Comparison of ENCODE assay signal across 15 cellular contexts in the genomic region with DNA sequence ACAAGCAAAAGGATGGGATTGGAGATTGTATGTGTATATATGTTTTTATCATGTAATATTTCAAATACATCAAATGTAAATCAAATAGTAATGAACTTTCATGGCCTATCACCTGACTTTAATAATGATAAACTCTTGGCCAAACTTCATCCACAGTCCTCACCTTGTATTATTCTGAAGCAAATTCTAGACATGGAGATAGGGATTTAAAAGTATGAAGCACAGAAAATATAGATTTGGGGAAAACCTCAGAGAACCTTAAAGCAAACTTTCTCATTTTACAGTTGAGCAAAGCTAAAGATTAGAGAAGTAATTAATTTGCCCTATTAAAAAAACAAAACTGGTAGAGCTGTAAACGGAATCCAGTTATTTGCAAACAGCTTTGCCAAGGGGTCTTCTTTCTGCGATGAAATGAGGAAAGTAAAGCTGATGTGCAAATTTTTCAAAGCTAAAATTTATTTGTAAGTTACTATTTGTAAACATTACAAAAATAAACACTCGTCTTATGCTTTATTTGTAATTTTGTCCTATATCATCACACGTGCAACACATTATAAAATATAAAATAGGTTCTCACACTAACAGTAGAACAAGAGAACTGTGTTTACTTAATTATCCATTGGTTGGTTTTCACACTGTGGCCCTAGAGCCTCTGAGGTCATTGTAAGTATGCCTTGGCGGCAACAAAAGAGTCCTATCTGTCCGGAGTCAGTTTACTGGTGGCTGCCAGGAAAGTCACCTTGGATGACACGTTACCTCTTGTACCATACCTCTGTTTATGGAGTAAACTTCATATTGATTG. TPM values are rescaled to one million over a fixed set of nuclear protein-coding genes. Genes with fewer than 3 reads are reported as not detected.
A peak's percentile ranks its signal among the peaks of the same experiment; 100 is the strongest.
DNase-seq lines count a peak whose midpoint lies in the region; ATAC-seq and TF ChIP-seq lines count a peak whose summit lies in the region.
"Had no signal": no experiment of that assay in that cellular context is flagged by ENCODE, and none has a peak within 500 bp of the region (broad histone marks: within the 10 kb centered on the region; RNA-seq: fewer than 3 reads in every experiment).

No MANE protein-coding gene starts in this region.

- H3K27ac ChIP-seq in SJSA1 (peak overlapping the region; percentile 90), fibroblast of lung (ENCODE audit: insufficient read depth, low read length) (peak overlapping the region; percentile 80), RWPE1 (no peak overlapping the region)
- H3K27ac ChIP-seq: testis had no signal

- peak overlapping the region; percentile 47 for H2AFZ ChIP-seq in fibroblast of lung (ENCODE audit: low read length)

- H3K36me3 ChIP-seq in SJSA1, result no peaks in the 10 kb centered on the region
- no peaks in the 10 kb centered on the region for H3K36me3 ChIP-seq in fibroblast of lung (ENCODE audit: control insufficient read depth, insufficient read depth, low read length)

- peak overlapping the region; percentile 9 for H3K27ac Mint-ChIP-seq in activated naive CD8-positive, alpha-beta T cell treated with anti-CD3 and anti-CD28 coated beads, Interleukin-2, amount 50 U/mL, for 24 hours
- no peak overlapping the region for H3K27ac Mint-ChIP-seq in activated naive CD8-positive, alpha-beta T cell treated with anti-CD3 and anti-CD28 coated beads for 36 hours
- peak overlapping the region; percentile 1 for H3K27ac Mint-ChIP-seq in stimulated activated effector memory CD8-positive, alpha-beta T cell treated with anti-CD3 and anti-CD28 coated beads, Interleukin-12 subunit alpha, Interleukin-12 subunit beta, amount 100 ng/mL, for 72 hours
- no peak overlapping the region for H3K27ac Mint-ChIP-seq in endothelial cell (ENCODE audit: unreplicated experiment)
- H3K27ac Mint-ChIP-seq: nephron had no signal

- peaks cover 10% of the 10 kb centered on the region for H3K4me1 Mint-ChIP-seq in activated naive CD8-positive, alpha-beta T cell treated with anti-CD3 and anti-CD28 coated beads, Interleukin-2, amount 50 U/mL, for 24 hours
- peaks cover 7% of the 10 kb centered on the region for H3K4me1 Mint-ChIP-seq in activated naive CD8-positive, alpha-beta T cell treated with anti-CD3 and anti-CD28 coated beads for 36 hours
- peaks cover 7% of the 10 kb centered on the region for H3K4me1 Mint-ChIP-seq in stimulated activated effector memory CD8-positive, alpha-beta T cell treated with anti-CD3 and anti-CD28 coated beads, Interleukin-12 subunit alpha, Interleukin-12 subunit beta, amount 100 ng/mL, for 72 hours
- peaks cover 6% of the 10 kb centered on the region for H3K4me1 Mint-ChIP-seq in endothelial cell (ENCODE audit: unreplicated experiment)
- H3K4me1 Mint-ChIP-seq: nephron had no signal

- H3K4me1 ChIP-seq in SJSA1 (replicated peaks) (peaks cover 9% of the 10 kb centered on the region), fibroblast of lung (ENCODE audit: control insufficient read depth, extremely low read depth, insufficient read depth, low read length) (peaks cover 11% of the 10 kb centered on the region)
- H3K4me1 ChIP-seq: testis had no signal

- no peak for DNase-seq in activated naive CD8-positive, alpha-beta T cell treated with anti-CD3 and anti-CD28 coated beads, Interleukin-2, amount 50 U/mL, for 24 hours
- no peak for DNase-seq in activated naive CD8-positive, alpha-beta T cell treated with anti-CD3 and anti-CD28 coated beads for 36 hours
- DNase-seq in SJSA1 (ENCODE audit: low read depth in 1 of 2, low spot score in 2 of 2) (no peak), fibroblast of lung (ENCODE audit: low read depth in 2 of 2) (peak; percentile 4 to 31), RWPE1 (ENCODE audit: low spot score) (no peak), endothelial cell (ENCODE audit: low spot score) (no peak), SW 1271 (lab: John Stamatoyannopoulos, UW) (no peak)
- no peak for DNase-seq in stimulated activated effector memory CD8-positive, alpha-beta T cell treated with anti-CD3 and anti-CD28 coated beads, Interleukin-12 subunit alpha, Interleukin-12 subunit beta, amount 100 ng/mL, for 72 hours (ENCODE audit: low spot score in 2 of 2)
- DNase-seq: 8988T, NCI-H187 treated with DMSO at 0.1 percent for 48 hours, NCI-H748 treated with DMSO at 0.1 percent for 48 hours, SHP77 treated with DMSO at 0.1 percent for 48 hours had no signal

- POLR2A ChIA-PET in RWPE1 (lab: Yijun Ruan, JAX; ENCODE audit: low non-redundant PET), result no interaction called here

- no peak overlapping the region for H3K4me3 Mint-ChIP-seq in activated naive CD8-positive, alpha-beta T cell treated with anti-CD3 and anti-CD28 coated beads, Interleukin-2, amount 50 U/mL, for 24 hours
- no peak overlapping the region for H3K4me3 Mint-ChIP-seq in activated naive CD8-positive, alpha-beta T cell treated with anti-CD3 and anti-CD28 coated beads for 36 hours
- H3K4me3 Mint-ChIP-seq in stimulated activated effector memory CD8-positive, alpha-beta T cell treated with anti-CD3 and anti-CD28 coated beads, Interleukin-12 subunit alpha, Interleukin-12 subunit beta, amount 100 ng/mL, for 72 hours, result no peak overlapping the region
- no peak overlapping the region for H3K4me3 Mint-ChIP-seq in endothelial cell (ENCODE audit: unreplicated experiment)
- H3K4me3 Mint-ChIP-seq: nephron had no signal

- H4K20me1 ChIP-seq in fibroblast of lung (ENCODE audit: control insufficient read depth, extremely low read depth, insufficient read depth, low read length), result no peaks in the 10 kb centered on the region

- no peaks in the 10 kb centered on the region for H3K9me3 Mint-ChIP-seq in activated naive CD8-positive, alpha-beta T cell treated with anti-CD3 and anti-CD28 coated beads, Interleukin-2, amount 50 U/mL, for 24 hours
- H3K9me3 Mint-ChIP-seq in activated naive CD8-positive, alpha-beta T cell treated with anti-CD3 and anti-CD28 coated beads for 36 hours, result no peaks in the 10 kb centered on the region
- H3K9me3 Mint-ChIP-seq in stimulated activated effector memory CD8-positive, alpha-beta T cell treated with anti-CD3 and anti-CD28 coated beads, Interleukin-12 subunit alpha, Interleukin-12 subunit beta, amount 100 ng/mL, for 72 hours, result no peaks in the 10 kb centered on the region
- no peaks in the 10 kb centered on the region for H3K9me3 Mint-ChIP-seq in endothelial cell (ENCODE audit: unreplicated experiment)
- H3K9me3 Mint-ChIP-seq: nephron had no signal

- TF ChIP-seq CTCF in fibroblast of lung (conservative IDR thresholded peaks at IDR 0.05 in 1 of 2, IDR thresholded peaks at IDR 0.05 in 1 of 2; ENCODE audit: low read depth in 1 of 2, low read length in 2 of 2), result no peak
- TF ChIP-seq CTCF in RWPE1 (conservative IDR thresholded peaks at IDR 0.05; ENCODE audit: low read depth), result no peak
- no peak for TF ChIP-seq CTCF in endothelial cell (IDR thresholded peaks at IDR 0.05; ENCODE audit: unreplicated experiment)

- H3K4me3 ChIP-seq in SJSA1, result no peak overlapping the region
- no peak overlapping the region for H3K4me3 ChIP-seq in fibroblast of lung (replicated peaks in 1 of 4; ENCODE audit: control extremely low read depth in 1 of 4, insufficient read depth in 1 of 4, low read depth in 3 of 4, low read length in 4 of 4)
- H3K4me3 ChIP-seq: dorsolateral prefrontal cortex, testis had no signal

- no peaks in the 10 kb centered on the region for H3K27me3 ChIP-seq in SJSA1 (replicated peaks)
- H3K27me3 ChIP-seq in fibroblast of lung (ENCODE audit: control insufficient read depth, insufficient read depth, low read length), result no peaks in the 10 kb centered on the region
- H3K27me3 ChIP-seq: dorsolateral prefrontal cortex, testis had no signal

- no peak overlapping the region for H3K9ac ChIP-seq in fibroblast of lung (ENCODE audit: insufficient read depth, low read length)

- no peak overlapping the region for H3K4me2 ChIP-seq in fibroblast of lung (ENCODE audit: extremely low read depth, insufficient read depth, low read length)

- no peaks in the 10 kb centered on the region for H3K9me3 ChIP-seq in SJSA1 (replicated peaks)
- H3K9me3 ChIP-seq in fibroblast of lung (ENCODE audit: control insufficient read depth, insufficient read depth, low read depth, low read length), result no peaks in the 10 kb centered on the region
- H3K9me3 ChIP-seq: testis had no signal

- CTCF ChIA-PET in RWPE1 (lab: Yijun Ruan, JAX), result interaction anchor here (0.6 to 0.7 kb wide), 2 partner anchors 86 to 135 kb away, joined by 3 read pairs; no protein-coding TSS in a partner anchor

- H3K36me3 Mint-ChIP-seq in activated naive CD8-positive, alpha-beta T cell treated with anti-CD3 and anti-CD28 coated beads, Interleukin-2, amount 50 U/mL, for 24 hours (ENCODE audit: low read depth), result peaks cover 3% of the 10 kb centered on the region
- H3K36me3 Mint-ChIP-seq in activated naive CD8-positive, alpha-beta T cell treated with anti-CD3 and anti-CD28 coated beads for 36 hours, result peaks cover 2% of the 10 kb centered on the region
- H3K36me3 Mint-ChIP-seq in stimulated activated effector memory CD8-positive, alpha-beta T cell treated with anti-CD3 and anti-CD28 coated beads, Interleukin-12 subunit alpha, Interleukin-12 subunit beta, amount 100 ng/mL, for 72 hours, result peaks cover 23% of the 10 kb centered on the region
- H3K36me3 Mint-ChIP-seq in endothelial cell (ENCODE audit: low read depth, unreplicated experiment), result no peaks in the 10 kb centered on the region

- no peaks in the 10 kb centered on the region for H3K27me3 Mint-ChIP-seq in activated naive CD8-positive, alpha-beta T cell treated with anti-CD3 and anti-CD28 coated beads, Interleukin-2, amount 50 U/mL, for 24 hours
- no peaks in the 10 kb centered on the region for H3K27me3 Mint-ChIP-seq in activated naive CD8-positive, alpha-beta T cell treated with anti-CD3 and anti-CD28 coated beads for 36 hours
- peaks cover 1% of the 10 kb centered on the region for H3K27me3 Mint-ChIP-seq in endothelial cell (ENCODE audit: unreplicated experiment)

- no peaks in the 10 kb centered on the region for H3K79me2 ChIP-seq in fibroblast of lung (ENCODE audit: control insufficient read depth, insufficient read depth, low read length)

- ATAC-seq in activated naive CD8-positive, alpha-beta T cell treated with anti-CD3 and anti-CD28 coated beads, Interleukin-2, amount 50 U/mL, for 24 hours, result no peak
- no peak for ATAC-seq in stimulated activated effector memory CD8-positive, alpha-beta T cell treated with anti-CD3 and anti-CD28 coated beads, Interleukin-12 subunit alpha, Interleukin-12 subunit beta, amount 100 ng/mL, for 72 hours

RNA-seq across cellular contexts. Expression of a gene that starts 20.0 kb away (rescaled TPM):
- total RNA-seq in activated naive CD8-positive, alpha-beta T cell treated with anti-CD3 and anti-CD28 coated beads for 36 hours, result 10 to 100 TPM; 17.4 to 17.8 TPM
- total RNA-seq in SJSA1 (2014; rRNA removed; shearing (Covaris generic)), result 27.8 and 32.2 TPM in 2 replicates
- total RNA-seq in fibroblast of lung, result 1.3 and 4.0 TPM in 2 replicates
- 2.2 and 7.0 TPM in 2 replicates for polyA plus RNA-seq in fibroblast of lung
- 1.4 and 4.6 TPM in 2 replicates for polyA plus RNA-seq in fibroblast of lung (2012)
- polyA minus RNA-seq in fibroblast of lung (ENCODE audit: low replicate concordance), result 0.41 and 1.0 TPM in 2 replicates
- total RNA-seq in endothelial cell (ENCODE audit: unreplicated experiment), result 3.8 TPM

RNA-seq across cellular contexts. Expression of a gene that starts 29.1 kb away (rescaled TPM):
- total RNA-seq in activated naive CD8-positive, alpha-beta T cell treated with anti-CD3 and anti-CD28 coated beads for 36 hours, result 10 to 100 TPM; 18.3 to 19.2 TPM
- 16.5 and 24.2 TPM in 2 replicates for total RNA-seq in SJSA1 (2014; rRNA removed; shearing (Covaris generic))
- total RNA-seq in fibroblast of lung (16.2 and 18.7 TPM in 2 replicates), endothelial cell (ENCODE audit: unreplicated experiment) (20.1 TPM)
- 13.0 and 14.0 TPM in 2 replicates for polyA plus RNA-seq in fibroblast of lung
- polyA plus RNA-seq in fibroblast of lung (2012), result 6.9 and 8.0 TPM in 2 replicates
- 0.33 and 1.1 TPM in 2 replicates for polyA minus RNA-seq in fibroblast of lung (ENCODE audit: low replicate concordance)

Comparison
In these comparisons a context has a peak if more than half of its experiments do, and no peak if none do; other contexts are left out.
1. H3K27ac Mint-ChIP-seq: peak in activated naive CD8-positive, alpha-beta T cell treated with anti-CD3 and anti-CD28 coated beads, Interleukin-2, amount 50 U/mL, for 24 hours (single experiment) and stimulated activated effector memory CD8-positive, alpha-beta T cell treated with anti-CD3 and anti-CD28 coated beads, Interleukin-12 subunit alpha, Interleukin-12 subunit beta, amount 100 ng/mL, for 72 hours (single experiment); none in activated naive CD8-positive, alpha-beta T cell treated with anti-CD3 and anti-CD28 coated beads for 36 hours (single experiment) and endothelial cell (single experiment).
2. DNase-seq: peak in fibroblast of lung (2 of 2); none in activated naive CD8-positive, alpha-beta T cell treated with anti-CD3 and anti-CD28 coated beads, Interleukin-2, amount 50 U/mL, for 24 hours (single experiment), activated naive CD8-positive, alpha-beta T cell treated with anti-CD3 and anti-CD28 coated beads for 36 hours (single experiment), SJSA1 (0 of 2), stimulated activated effector memory CD8-positive, alpha-beta T cell treated with anti-CD3 and anti-CD28 coated beads, Interleukin-12 subunit alpha, Interleukin-12 subunit beta, amount 100 ng/mL, for 72 hours (0 of 2), RWPE1 (single experiment), endothelial cell (single experiment) and SW 1271 (0 of 2).